Comparison of ENCODE assay signal across 16 cellular contexts in genomic region chr12:106780010-106780625, GRCh38. TPM values are rescaled to one million over a fixed set of nuclear protein-coding genes. Genes with fewer than 3 reads are reported as not detected.
DNase-seq lines count a peak whose midpoint lies in the region; ATAC-seq and TF ChIP-seq lines count a peak whose summit lies in the region.
"Had no signal": no experiment of that assay in that cellular context is flagged by ENCODE, and none has a peak within 500 bp of the region (broad histone marks: within the 10 kb centered on the region; RNA-seq: fewer than 3 reads in every experiment).

No MANE protein-coding gene starts in this region.

- H3K36me3 Mint-ChIP-seq in activated CD4-positive, alpha-beta T cell treated with anti-CD3 and anti-CD28 coated beads, Interleukin-2, amount 10 ng/mL, durations not matched to agents 24 days and 14 days (ENCODE audit: low read depth), result peaks cover 11% of the 10 kb centered on the region
- H3K36me3 Mint-ChIP-seq in activated CD4-positive, alpha-beta T cell treated with anti-CD3 and anti-CD28 coated beads for 36 hours (ENCODE audit: low read depth), result peaks cover 5% of the 10 kb centered on the region
- peaks cover 10% of the 10 kb centered on the region for H3K36me3 Mint-ChIP-seq in type B pancreatic cell
- peaks cover 25% of the 10 kb centered on the region for H3K36me3 Mint-ChIP-seq in activated CD8-positive, alpha-beta T cell treated with anti-CD3 and anti-CD28 coated beads, Interleukin-2, amount 10 ng/mL, durations not matched to agents 7 days and 5 days (ENCODE audit: low read depth)

- H2AFZ ChIP-seq in PC-3 (ENCODE audit: low read length), result no peak overlapping the region

- 0 out of 2 replicates have a peak overlapping the region, but pooled peaks have one; percentile 3 for H3K4me2 ChIP-seq in PC-3 (ENCODE audit: low read length)

- TF ChIP-seq POLR2A in ovary (IDR thresholded peaks at IDR 0.05) (no peak), Peyer's patch (IDR thresholded peaks at IDR 0.05) (no peak)

- no peak for TF ChIP-seq CTCF in PC-3 (conservative IDR thresholded peaks at IDR 0.05; ENCODE audit: low read depth, low read length)
- no peak for TF ChIP-seq CTCF in epithelial cell of esophagus (IDR thresholded peaks at IDR 0.05; ENCODE audit: insufficient read depth, low read depth, low read length, missing control alignments)
- no peak for TF ChIP-seq CTCF in type B pancreatic cell (conservative IDR thresholded peaks at IDR 0.05)
- no peak for TF ChIP-seq CTCF in ovary (IDR thresholded peaks at IDR 0.05)
- TF ChIP-seq CTCF in Peyer's patch (IDR thresholded peaks at IDR 0.05), result peak in 2 of 6 experiments; percentile 5 to 13

- H3K9me2 ChIP-seq in PC-3 (replicated peaks; ENCODE audit: low read length), result no peaks in the 10 kb centered on the region

- POLR2A ChIA-PET in activated CD4-positive, alpha-beta T cell treated with anti-CD3 and anti-CD28 coated beads for 36 hours (lab: Charles Lee), result no interaction called here
- POLR2A ChIA-PET in PC-3 (lab: Charles Lee; ENCODE audit: unreplicated experiment), result no interaction called here
- POLR2A ChIA-PET in activated CD8-positive, alpha-beta T cell treated with anti-CD3 and anti-CD28 coated beads, Interleukin-2, amount 10 ng/mL, durations not matched to agents 7 days and 5 days (lab: Charles Lee), result no interaction called here

- H3K36me3 ChIP-seq in PC-3 (ENCODE audit: low read depth, low read length) (peaks cover 4% of the 10 kb centered on the region; the same call in 1 of the 2 replicates), ovary (no peaks in the 10 kb centered on the region), Peyer's patch (peaks cover 0 to 12% (median 0%) of the 10 kb centered on the region in 3 donors)

- no peak overlapping the region for H3K9ac ChIP-seq in PC-3 (ENCODE audit: low read length)

- WGBS in ovary, 3 donors, result 54 to 66% (median 63%) methylated on average over 3 of the region's 3 CpGs

- H3K4me3 ChIP-seq in PC-3 (ENCODE audit: low read length) (no peak overlapping the region), epithelial cell of esophagus (ENCODE audit: low read length) (no peak overlapping the region), ovary (no peak overlapping the region), Peyer's patch (no peak overlapping the region)
- H3K4me3 ChIP-seq: heart left ventricle had no signal

- H3K27ac Mint-ChIP-seq in activated CD4-positive, alpha-beta T cell treated with anti-CD3 and anti-CD28 coated beads, Interleukin-2, amount 10 ng/mL, durations not matched to agents 24 days and 14 days, result no peak overlapping the region
- H3K27ac Mint-ChIP-seq in activated CD4-positive, alpha-beta T cell treated with anti-CD3 and anti-CD28 coated beads for 36 hours, result no peak overlapping the region
- peak overlapping the region; percentile 55 for H3K27ac Mint-ChIP-seq in type B pancreatic cell
- no peak overlapping the region for H3K27ac Mint-ChIP-seq in activated CD8-positive, alpha-beta T cell treated with anti-CD3 and anti-CD28 coated beads, Interleukin-2, amount 10 ng/mL, durations not matched to agents 7 days and 5 days
- H3K27ac Mint-ChIP-seq: activated T-cell treated with anti-CD3 and anti-CD28 coated beads, Interleukin-2, amount 50 U/mL, for 24 hours had no signal

- no peaks in the 10 kb centered on the region for H3K27me3 Mint-ChIP-seq in activated CD4-positive, alpha-beta T cell treated with anti-CD3 and anti-CD28 coated beads, Interleukin-2, amount 10 ng/mL, durations not matched to agents 24 days and 14 days
- H3K27me3 Mint-ChIP-seq in activated CD4-positive, alpha-beta T cell treated with anti-CD3 and anti-CD28 coated beads for 36 hours, result no peaks in the 10 kb centered on the region
- H3K27me3 Mint-ChIP-seq in type B pancreatic cell, result no peaks in the 10 kb centered on the region
- H3K27me3 Mint-ChIP-seq in activated CD8-positive, alpha-beta T cell treated with anti-CD3 and anti-CD28 coated beads, Interleukin-2, amount 10 ng/mL, durations not matched to agents 7 days and 5 days (ENCODE audit: low read depth), result no peaks in the 10 kb centered on the region
- H3K27me3 Mint-ChIP-seq: activated T-cell treated with anti-CD3 and anti-CD28 coated beads, Interleukin-2, amount 50 U/mL, for 24 hours had no signal

- 0 out of 2 replicates have a peak, but pooled peaks cover 6% of the 10 kb centered on the region for H4K20me1 ChIP-seq in PC-3 (ENCODE audit: low read length)

- H3F3A ChIP-seq in PC-3 (ENCODE audit: low read length, unreplicated experiment), result no peaks in the 10 kb centered on the region

- peaks cover 84% of the 10 kb centered on the region for H3K79me2 ChIP-seq in PC-3 (ENCODE audit: low read length)

- intact Hi-C loops in activated CD4-positive, alpha-beta T cell treated with anti-CD3 and anti-CD28 coated beads, Interleukin-2, amount 10 ng/mL, durations not matched to agents 24 days and 14 days (cut with micrococcal nuclease), result no loop called here
- intact Hi-C loops in activated CD4-positive, alpha-beta T cell treated with anti-CD3 and anti-CD28 coated beads for 36 hours (cut with DNase I, micrococcal nuclease), result no loop called here
- intact Hi-C loops in PC-3 (cut with micrococcal nuclease), result no loop called here
- intact Hi-C loops in ovary (cut with DNase I), result no loop called here

- H3K27ac ChIP-seq in PC-3 (ENCODE audit: low read length) (0 out of 2 replicates have a peak overlapping the region, but pooled peaks have one; percentile 6), ovary (no peak overlapping the region), Peyer's patch (no peak overlapping the region)
- H3K27ac ChIP-seq: heart left ventricle had no signal

- H3K9me3 ChIP-seq in PC-3 (ENCODE audit: low read length) (no peaks in the 10 kb centered on the region), ovary (no peaks in the 10 kb centered on the region), Peyer's patch (no peaks in the 10 kb centered on the region)
- H3K9me3 ChIP-seq: heart left ventricle had no signal

- no peak overlapping the region for H3K4me3 Mint-ChIP-seq in activated CD4-positive, alpha-beta T cell treated with anti-CD3 and anti-CD28 coated beads, Interleukin-2, amount 10 ng/mL, durations not matched to agents 24 days and 14 days
- H3K4me3 Mint-ChIP-seq in activated CD4-positive, alpha-beta T cell treated with anti-CD3 and anti-CD28 coated beads for 36 hours, result no peak overlapping the region
- no peak overlapping the region for H3K4me3 Mint-ChIP-seq in type B pancreatic cell
- no peak overlapping the region for H3K4me3 Mint-ChIP-seq in activated CD8-positive, alpha-beta T cell treated with anti-CD3 and anti-CD28 coated beads, Interleukin-2, amount 10 ng/mL, durations not matched to agents 7 days and 5 days
- H3K4me3 Mint-ChIP-seq: activated T-cell treated with anti-CD3 and anti-CD28 coated beads, Interleukin-2, amount 50 U/mL, for 24 hours had no signal

- CTCF ChIA-PET in activated CD4-positive, alpha-beta T cell treated with anti-CD3 and anti-CD28 coated beads for 36 hours (lab: Charles Lee), result no interaction called here
- CTCF ChIA-PET in PC-3 (lab: Charles Lee), result no interaction called here
- CTCF ChIA-PET in activated CD8-positive, alpha-beta T cell treated with anti-CD3 and anti-CD28 coated beads, Interleukin-2, amount 10 ng/mL, durations not matched to agents 7 days and 5 days (lab: Charles Lee), result interaction anchor here (0.8 to 1.4 kb wide), 2 partner anchors 16 to 140 kb away, joined by 3 read pairs; no protein-coding TSS in a partner anchor

- BruUV-seq in PC-3 (replicated peaks; lab: Mats Ljungman, UMichigan), result no TSS peak

- DNase-seq in activated CD4-positive, alpha-beta T cell treated with anti-CD3 and anti-CD28 coated beads, Interleukin-2, amount 10 ng/mL, durations not matched to agents 24 days and 14 days, result peak; percentile 25
- DNase-seq in activated CD4-positive, alpha-beta T cell treated with anti-CD3 and anti-CD28 coated beads for 36 hours, result no peak
- DNase-seq in PC-3 (peak; percentile 87), epithelial cell of esophagus (ENCODE audit: low read depth) (peak; percentile 36), type B pancreatic cell (ENCODE audit: extremely low spot score, unreplicated experiment) (no peak), ovary (no peak), Peyer's patch (no peak)
- no peak for DNase-seq in activated CD8-positive, alpha-beta T cell treated with anti-CD3 and anti-CD28 coated beads, Interleukin-2, amount 10 ng/mL, durations not matched to agents 7 days and 5 days
- DNase-seq: activated CD4-positive, CD25-positive, alpha-beta regulatory T cell treated with anti-CD3 and anti-CD28 coated beads, Interleukin-2, amount 50 U/mL, for 72 hours; activated T-cell treated with anti-CD3 and anti-CD28 coated beads, Interleukin-2, amount 50 U/mL, for 24 hours; amygdala; effector CD4-positive, alpha-beta T cell; heart left ventricle; Karpas-422; nucleus accumbens; stimulated activated CD4-positive, alpha-beta T cell treated with anti-CD3 and anti-CD28 coated beads, Interleukin-15, amount 100 ng/mL, for 24 hours had no signal

- TF ChIP-seq EP300 in ovary (IDR thresholded peaks at IDR 0.05), result no peak

- no peaks in the 10 kb centered on the region for H3K27me3 ChIP-seq in PC-3 (ENCODE audit: low read length)
- no peaks in the 10 kb centered on the region for H3K27me3 ChIP-seq in ovary
- H3K27me3 ChIP-seq in Peyer's patch, result no peaks in the 10 kb centered on the region
- H3K27me3 ChIP-seq: heart left ventricle had no signal

- H3K9me3 Mint-ChIP-seq in activated CD4-positive, alpha-beta T cell treated with anti-CD3 and anti-CD28 coated beads, Interleukin-2, amount 10 ng/mL, durations not matched to agents 24 days and 14 days, result no peaks in the 10 kb centered on the region
- no peaks in the 10 kb centered on the region for H3K9me3 Mint-ChIP-seq in activated CD4-positive, alpha-beta T cell treated with anti-CD3 and anti-CD28 coated beads for 36 hours (ENCODE audit: low read depth)
- no peaks in the 10 kb centered on the region for H3K9me3 Mint-ChIP-seq in type B pancreatic cell
- no peaks in the 10 kb centered on the region for H3K9me3 Mint-ChIP-seq in activated CD8-positive, alpha-beta T cell treated with anti-CD3 and anti-CD28 coated beads, Interleukin-2, amount 10 ng/mL, durations not matched to agents 7 days and 5 days (ENCODE audit: insufficient read depth)
- H3K9me3 Mint-ChIP-seq: activated T-cell treated with anti-CD3 and anti-CD28 coated beads, Interleukin-2, amount 50 U/mL, for 24 hours had no signal

- ATAC-seq in activated CD4-positive, alpha-beta T cell treated with anti-CD3 and anti-CD28 coated beads for 36 hours, result no peak
- peak; percentile 90 for ATAC-seq in PC-3
- ATAC-seq in activated CD8-positive, alpha-beta T cell treated with anti-CD3 and anti-CD28 coated beads, Interleukin-2, amount 10 ng/mL, durations not matched to agents 7 days and 5 days, result no peak
- ATAC-seq: heart left ventricle had no signal

- H3K4me1 Mint-ChIP-seq in activated CD4-positive, alpha-beta T cell treated with anti-CD3 and anti-CD28 coated beads, Interleukin-2, amount 10 ng/mL, durations not matched to agents 24 days and 14 days, result peaks cover 23% of the 10 kb centered on the region
- peaks cover 28% of the 10 kb centered on the region for H3K4me1 Mint-ChIP-seq in activated CD4-positive, alpha-beta T cell treated with anti-CD3 and anti-CD28 coated beads for 36 hours
- H3K4me1 Mint-ChIP-seq in type B pancreatic cell (ENCODE audit: unreplicated experiment), result peaks cover 18% of the 10 kb centered on the region
- H3K4me1 Mint-ChIP-seq in activated CD8-positive, alpha-beta T cell treated with anti-CD3 and anti-CD28 coated beads, Interleukin-2, amount 10 ng/mL, durations not matched to agents 7 days and 5 days (ENCODE audit: low read depth), result peaks cover 24% of the 10 kb centered on the region

- H3K4me1 ChIP-seq in PC-3 (ENCODE audit: insufficient read depth, low read length) (peaks cover 23% of the 10 kb centered on the region), ovary (ENCODE audit: insufficient read depth) (peaks cover 6% of the 10 kb centered on the region), Peyer's patch (peaks cover 0 to 15% (median 0%) of the 10 kb centered on the region in 4 donors)

RNA-seq across cellular contexts. Expression of gene RIC8B, which starts 5.6 kb away (rescaled TPM):
- total RNA-seq in activated CD4-positive, alpha-beta T cell treated with anti-CD3 and anti-CD28 coated beads, Interleukin-2, amount 10 ng/mL, durations not matched to agents 24 days and 14 days, result 13.6 and 14.9 TPM in 2 replicates
- total RNA-seq in activated CD4-positive, alpha-beta T cell treated with anti-CD3 and anti-CD28 coated beads for 36 hours, result 10 to 100 TPM; 10.7 to 11.3 TPM
- total RNA-seq in PC-3 (2014; rRNA removed) (8.6 and 8.8 TPM in 2 replicates), type B pancreatic cell (ENCODE audit: low replicate concordance) (9.8 and 22.1 TPM in 2 replicates), ovary (10 to 100 TPM in 6 of 7 donors, 1 to 10 TPM in 1; 8.3 to 26.7 (median 16.8) TPM), Peyer's patch (10 to 100 TPM in 3 of 4 donors, 1 to 10 TPM in 1; 9.5 to 23.1 (median 16.2) TPM)
- 10 to 100 TPM; 15.4 to 18.1 TPM for total RNA-seq in activated CD8-positive, alpha-beta T cell treated with anti-CD3 and anti-CD28 coated beads, Interleukin-2, amount 10 ng/mL, durations not matched to agents 7 days and 5 days
- 10 to 100 TPM in 1 of 2 donors, 1 to 10 TPM in 1; 6.9 to 16.0 TPM for polyA plus RNA-seq in ovary

Comparison
In these comparisons a context has a peak if more than half of its experiments do, and no peak if none do; other contexts are left out.
1. DNase-seq: peak in activated CD4-positive, alpha-beta T cell treated with anti-CD3 and anti-CD28 coated beads, Interleukin-2, amount 10 ng/mL, durations not matched to agents 24 days and 14 days (single experiment), PC-3 (single experiment) and epithelial cell of esophagus (single experiment); none in activated CD4-positive, alpha-beta T cell treated with anti-CD3 and anti-CD28 coated beads for 36 hours (single experiment), type B pancreatic cell (single experiment), activated CD8-positive, alpha-beta T cell treated with anti-CD3 and anti-CD28 coated beads, Interleukin-2, amount 10 ng/mL, durations not matched to agents 7 days and 5 days (single experiment), ovary (0 of 5) and Peyer's patch (0 of 3).